15 cellular contexts compared by ENCODE assay signal in genomic region chr15:89051875-89052274, GRCh38. TPM values are rescaled to one million over a fixed set of nuclear protein-coding genes. Genes with fewer than 3 reads are reported as not detected.
DNase-seq lines count a peak whose midpoint lies in the region; ATAC-seq, FAIRE-seq and TF ChIP-seq lines count a peak whose summit lies in the region.
"Had no signal": no experiment of that assay in that cellular context is flagged by ENCODE, and none has a peak within 500 bp of the region (broad histone marks: within the 10 kb centered on the region; RNA-seq: fewer than 3 reads in every experiment).

No MANE protein-coding gene starts in this region.

- H3K27me3 ChIP-seq in KMS-11 (ENCODE audit: insufficient read depth, low read depth), result no peaks in the 10 kb centered on the region
- no peaks in the 10 kb centered on the region for H3K27me3 ChIP-seq in CD8-positive, alpha-beta T cell (ENCODE audit: insufficient read depth, low read length)
- H3K27me3 ChIP-seq: hepatocyte had no signal

- 0 out of 2 replicates have a peak overlapping the region, but pooled peaks have one; percentile 10 for H3K4me2 ChIP-seq in KMS-11
- H3K4me2 ChIP-seq: hepatocyte had no signal

- no peak overlapping the region for H2AFZ ChIP-seq in KMS-11 (ENCODE audit: low read depth)
- H2AFZ ChIP-seq: hepatocyte had no signal

- no peak overlapping the region for H3K4me3 ChIP-seq in KMS-11 (IDR thresholded peaks at IDR 0.05; ENCODE audit: insufficient read depth, low read depth, low read length)
- no peak overlapping the region for H3K4me3 ChIP-seq in CD8-positive, alpha-beta T cell (ENCODE audit: low read depth, low read length)
- H3K4me3 ChIP-seq: hepatocyte had no signal

- ATAC-seq in CD8-positive, alpha-beta T cell, result no peak

- no peak overlapping the region for H3K4me3 Mint-ChIP-seq in CD8-positive, alpha-beta T cell
- H3K4me3 Mint-ChIP-seq: activated T-cell treated with anti-CD3 and anti-CD28 coated beads, Interleukin-2, amount 50 U/mL, for 24 hours had no signal

- H3K9me3 ChIP-seq in CD8-positive, alpha-beta T cell (ENCODE audit: low read length), result no peaks in the 10 kb centered on the region

- peaks cover 13% of the 10 kb centered on the region for H3K4me1 Mint-ChIP-seq in CD8-positive, alpha-beta T cell (ENCODE audit: low read depth)

- H3K9ac ChIP-seq in KMS-11, result no peak overlapping the region

- FAIRE-seq in GM19239 (lab: Jason Lieb, UNC), result no peak

- H3K79me2 ChIP-seq in KMS-11 (ENCODE audit: insufficient read depth, low read depth), result no peaks in the 10 kb centered on the region; the same call in 1 of the 2 replicates
- H3K79me2 ChIP-seq: hepatocyte had no signal

- intact Hi-C loops in CD8-positive, alpha-beta T cell (cut with DNase I, micrococcal nuclease), result no loop called here

- POLR2A ChIA-PET in CD8-positive, alpha-beta T cell (lab: Charles Lee), result interaction anchor here (1.2 kb wide), 1 partner anchor 20 kb away, joined by 3 read pairs; no protein-coding TSS in a partner anchor

- DNase-seq in AG08395 (ENCODE audit: low spot score) (peak; percentile 91), fibroblast of gingiva (ENCODE audit: low read depth) (peak; percentile 84), non-pigmented ciliary epithelial cell (ENCODE audit: low read depth) (peak; percentile 52), GM19239 (ENCODE audit: insufficient read length, low spot score) (no peak), KG1 (lab: John Stamatoyannopoulos, UW) (no peak)
- no peak for DNase-seq in stimulated activated naive CD4-positive, alpha-beta T cell (lab: John Stamatoyannopoulos, UW)
- DNase-seq in CD8-positive, alpha-beta T cell, result no peak
- DNase-seq: activated T-cell treated with anti-CD3 and anti-CD28 coated beads, Interleukin-2, amount 50 U/mL, for 24 hours; cerebellar nuclear complex; NCI-H510A; stimulated activated naive CD4-positive, alpha-beta T cell treated with Interleukin-2 at 50 U/mL for 16 hours; WERI-Rb-1 had no signal

- H3K36me3 ChIP-seq in KMS-11 (ENCODE audit: insufficient read depth), result no peaks in the 10 kb centered on the region
- H3K36me3 ChIP-seq in CD8-positive, alpha-beta T cell (ENCODE audit: insufficient read depth, low read length), result no peaks in the 10 kb centered on the region
- H3K36me3 ChIP-seq: WERI-Rb-1 had no signal

- CTCF ChIA-PET in CD8-positive, alpha-beta T cell (lab: Charles Lee), result interaction anchor here (0.6 to 2.6 kb wide), 2 partner anchors 11 to 78 kb away, joined by 3 to 11 read pairs; no protein-coding TSS in a partner anchor

- H3K9me3 Mint-ChIP-seq in CD8-positive, alpha-beta T cell, result peaks cover 3% of the 10 kb centered on the region

- H3K27me3 Mint-ChIP-seq in CD8-positive, alpha-beta T cell (ENCODE audit: low read depth), result no peaks in the 10 kb centered on the region
- H3K27me3 Mint-ChIP-seq: activated T-cell treated with anti-CD3 and anti-CD28 coated beads, Interleukin-2, amount 50 U/mL, for 24 hours had no signal

- H3K27ac ChIP-seq in KMS-11, result no peak overlapping the region
- H3K27ac ChIP-seq in CD8-positive, alpha-beta T cell (ENCODE audit: low read depth, low read length), result no peak overlapping the region
- H3K27ac ChIP-seq: C4-2B, hepatocyte, WERI-Rb-1 had no signal

- no peaks in the 10 kb centered on the region for H4K20me1 ChIP-seq in KMS-11 (ENCODE audit: insufficient read depth)

- TF ChIP-seq CTCF in KMS-11 (conservative IDR thresholded peaks at IDR 0.05; ENCODE audit: low read depth, low read length), result no peak
- TF ChIP-seq CTCF in CD8-positive, alpha-beta T cell (IDR thresholded peaks at IDR 0.05), result no peak

- peaks cover 14% of the 10 kb centered on the region for H3K4me1 ChIP-seq in KMS-11 (ENCODE audit: low read depth, poor library complexity, severe bottlenecking)
- peaks cover 8% of the 10 kb centered on the region for H3K4me1 ChIP-seq in CD8-positive, alpha-beta T cell (ENCODE audit: insufficient read depth, low read length)

- no peak overlapping the region for H3K27ac Mint-ChIP-seq in CD8-positive, alpha-beta T cell
- H3K27ac Mint-ChIP-seq: activated T-cell treated with anti-CD3 and anti-CD28 coated beads, Interleukin-2, amount 50 U/mL, for 24 hours had no signal

- H3K36me3 Mint-ChIP-seq in CD8-positive, alpha-beta T cell, result peaks cover 3% of the 10 kb centered on the region

RNA-seq across cellular contexts. Expression of gene ABHD2, which starts 36.4 kb away (rescaled TPM):
- 10 to 100 TPM; 22.2 to 25.7 TPM for total RNA-seq in CD8-positive, alpha-beta T cell

Comparison
In these comparisons a context has a peak if more than half of its experiments do, and no peak if none do; other contexts are left out.
1. DNase-seq: peak in AG08395 (single experiment), fibroblast of gingiva (single experiment) and non-pigmented ciliary epithelial cell (single experiment); none in stimulated activated naive CD4-positive, alpha-beta T cell (0 of 6), GM19239 (single experiment), KG1 (single experiment) and CD8-positive, alpha-beta T cell (0 of 7).